In genomic region chr1:81582467-81582986, GRCh38 we compare ENCODE assay signal across 24 cellular contexts.
A peak's percentile ranks its signal among the peaks of the same experiment; 100 is the strongest.
DNase-seq lines count a peak whose midpoint lies in the region; ATAC-seq, FAIRE-seq and TF ChIP-seq lines count a peak whose summit lies in the region.
"Had no signal": no experiment of that assay in that cellular context is flagged by ENCODE, and none has a peak within 500 bp of the region (broad histone marks: within the 10 kb centered on the region; RNA-seq: fewer than 3 reads in every experiment).

No MANE protein-coding gene starts in this region.

- FAIRE-seq in pancreas (lab: Jason Lieb, UNC): no peak
- FAIRE-seq: A549 had no signal

- no peaks in the 10 kb centered on the region for H3K9me3 ChIP-seq in HEK293 (ENCODE audit: control insufficient read depth, insufficient read depth, low read depth, low read length)
- no peaks in the 10 kb centered on the region for H3K9me3 ChIP-seq in osteoblast (ENCODE audit: low read depth, low read length)
- no peaks in the 10 kb centered on the region for H3K9me3 ChIP-seq in pancreas
- H3K9me3 ChIP-seq: A549, HAP-1, right atrium auricular region, tibial nerve had no signal

- H3K4me3 Mint-ChIP-seq in T-helper 2 cell treated with Interferon-gamma antibody and Interleukin-4, amounts not matched to agents 5 μg/mL and 100 μg/mL, for 36 hours: no peak overlapping the region
- H3K4me3 Mint-ChIP-seq: activated naive CD8-positive, alpha-beta T cell treated with anti-CD3 and anti-CD28 coated beads, Interleukin-2, amount 10 ng/mL, durations not matched to agents 7 days and 5 days; CD4-positive, alpha-beta T cell; natural killer cell treated with Interleukin-12 subunit alpha and Interleukin-12 subunit beta and Interleukin-15 and Interleukin-18, amount 100 ng/mL, for 72 hours had no signal

- DNase-seq in T-helper 2 cell treated with Interferon-gamma antibody and Interleukin-4, amounts not matched to agents 5 μg/mL and 100 μg/mL, for 36 hours (ENCODE audit: low spot score): peak; percentile 3
- DNase-seq in T-helper 2 cell (no peak), epithelial cell of proximal tubule (ENCODE audit: low read depth) (peak; percentile 56), osteoblast (ENCODE audit: insufficient read length, low spot score, missing footprints) (no peak), pancreas (no peak), KG1 (lab: John Stamatoyannopoulos, UW) (no peak), H4 (ENCODE audit: low spot score) (no peak)
- DNase-seq: activated CD4-positive, alpha-beta T cell treated with anti-CD3 and anti-CD28 coated beads for 1 hour; activated naive CD8-positive, alpha-beta T cell treated with anti-CD3 and anti-CD28 coated beads, Interleukin-2, amount 10 ng/mL, durations not matched to agents 7 days and 5 days; activated T-cell treated with anti-CD3 and anti-CD28 coated beads for 4 hours; CD4-positive, alpha-beta T cell; effector memory CD4-positive, alpha-beta T cell; EL; foreskin keratinocyte; NCI-H1105 treated with DMSO at 0.1 percent for 48 hours; SHP77; stimulated activated CD8-positive, alpha-beta memory T cell treated with anti-CD3 and anti-CD28 coated beads, Interleukin-4, amount 100 ng/mL, for 48 hours had no signal

- H3K4me1 Mint-ChIP-seq in T-helper 2 cell treated with Interferon-gamma antibody and Interleukin-4, amounts not matched to agents 5 μg/mL and 100 μg/mL, for 36 hours (ENCODE audit: low read depth): no peaks in the 10 kb centered on the region
- H3K4me1 Mint-ChIP-seq: activated naive CD8-positive, alpha-beta T cell treated with anti-CD3 and anti-CD28 coated beads, Interleukin-2, amount 10 ng/mL, durations not matched to agents 7 days and 5 days had no signal

- no peaks in the 10 kb centered on the region for H3K9me3 Mint-ChIP-seq in T-helper 2 cell treated with Interferon-gamma antibody and Interleukin-4, amounts not matched to agents 5 μg/mL and 100 μg/mL, for 36 hours
- H3K9me3 Mint-ChIP-seq: activated naive CD8-positive, alpha-beta T cell treated with anti-CD3 and anti-CD28 coated beads, Interleukin-2, amount 10 ng/mL, durations not matched to agents 7 days and 5 days had no signal

- H3K4me3 ChIP-seq in HEK293 (ENCODE audit: low read depth, low read length): no peak overlapping the region
- no peak overlapping the region for H3K4me3 ChIP-seq in epithelial cell of proximal tubule (ENCODE audit: low read depth, low read length)
- H3K4me3 ChIP-seq in osteoblast (ENCODE audit: insufficient read depth, low read length): no peak overlapping the region
- no peak overlapping the region for H3K4me3 ChIP-seq in pancreas
- H3K4me3 ChIP-seq: A549, HAP-1, right atrium auricular region, tibial nerve had no signal

- POLR2A ChIA-PET in HEK293 (lab: Yijun Ruan, JAX): no interaction called here

- H3K27ac ChIP-seq in HEK293 (ENCODE audit: extremely low read depth, low read depth, low read length) (no peak overlapping the region), osteoblast (ENCODE audit: low read depth, low read length) (peak overlapping the region; percentile 44), pancreas (no peak overlapping the region)
- H3K27ac ChIP-seq: A549, foreskin keratinocyte, KMS-11, right atrium auricular region, tibial nerve had no signal

- intact Hi-C loops in pancreas (cut with DNase I): no loop called here

- no peaks in the 10 kb centered on the region for H3K79me2 ChIP-seq in osteoblast (ENCODE audit: insufficient read depth, low read length)

- CTCF ChIA-PET in HEK293 (lab: Yijun Ruan, JAX): no interaction called here

- no peak overlapping the region for H3K27ac Mint-ChIP-seq in T-helper 2 cell treated with Interferon-gamma antibody and Interleukin-4, amounts not matched to agents 5 μg/mL and 100 μg/mL, for 36 hours
- H3K27ac Mint-ChIP-seq: activated naive CD8-positive, alpha-beta T cell treated with anti-CD3 and anti-CD28 coated beads, Interleukin-2, amount 10 ng/mL, durations not matched to agents 7 days and 5 days; CD4-positive, alpha-beta T cell; natural killer cell treated with Interleukin-12 subunit alpha and Interleukin-12 subunit beta and Interleukin-15 and Interleukin-18, amount 100 ng/mL, for 72 hours had no signal

- H3K27me3 ChIP-seq in osteoblast (ENCODE audit: insufficient read depth, low read length) (no peaks in the 10 kb centered on the region), pancreas (no peaks in the 10 kb centered on the region)
- H3K27me3 ChIP-seq: foreskin keratinocyte, right atrium auricular region, tibial nerve had no signal

- ATAC-seq in pancreas: no peak
- ATAC-seq: A549; foreskin keratinocyte; natural killer cell treated with Interleukin-12 subunit alpha and Interleukin-12 subunit beta and Interleukin-15 and Interleukin-18, amount 100 ng/mL, for 72 hours had no signal

- TF ChIP-seq CTCF in HEK293 (tag by site-specific recombination; IDR thresholded peaks at IDR 0.05): no peak
- TF ChIP-seq CTCF in epithelial cell of proximal tubule (conservative IDR thresholded peaks at IDR 0.05; ENCODE audit: low read depth, low read length): no peak
- no peak for TF ChIP-seq CTCF in osteoblast (IDR thresholded peaks at IDR 0.05; ENCODE audit: extremely low read depth, low read depth, low read length)
- TF ChIP-seq CTCF in pancreas (IDR thresholded peaks at IDR 0.05): no peak

- H2AFZ ChIP-seq in osteoblast (ENCODE audit: low read length): peak overlapping the region; percentile 16

- H3K36me3 ChIP-seq in HEK293 (ENCODE audit: control insufficient read depth in 2 of 2, insufficient read depth in 1 of 2, low read length in 2 of 2) (no peaks in the 10 kb centered on the region), osteoblast (ENCODE audit: insufficient read depth, low read length) (no peaks in the 10 kb centered on the region), pancreas (no peaks in the 10 kb centered on the region)
- H3K36me3 ChIP-seq: HAP-1, right atrium auricular region, tibial nerve had no signal

- no peaks in the 10 kb centered on the region for H3K36me3 Mint-ChIP-seq in T-helper 2 cell treated with Interferon-gamma antibody and Interleukin-4, amounts not matched to agents 5 μg/mL and 100 μg/mL, for 36 hours (ENCODE audit: low read depth)
- H3K36me3 Mint-ChIP-seq: activated naive CD8-positive, alpha-beta T cell treated with anti-CD3 and anti-CD28 coated beads, Interleukin-2, amount 10 ng/mL, durations not matched to agents 7 days and 5 days; natural killer cell treated with Interleukin-12 subunit alpha and Interleukin-12 subunit beta and Interleukin-15 and Interleukin-18, amount 100 ng/mL, for 72 hours had no signal

- H4K20me1 ChIP-seq in osteoblast (ENCODE audit: insufficient read depth, low read length): no peaks in the 10 kb centered on the region

- 41 to 48% methylated on average over 2 of the region's 2 CpGs for WGBS in pancreas, 2 donors

- peak overlapping the region; percentile 6 for H3K4me2 ChIP-seq in osteoblast (ENCODE audit: insufficient read depth, low read length)
- H3K4me2 ChIP-seq: A549, KMS-11 had no signal

- H3K4me1 ChIP-seq in HEK293 (ENCODE audit: control insufficient read depth, insufficient read depth, low read length) (no peaks in the 10 kb centered on the region), osteoblast (ENCODE audit: insufficient read depth, low read length) (no peaks in the 10 kb centered on the region), pancreas (no peaks in the 10 kb centered on the region)
- H3K4me1 ChIP-seq: A549, foreskin keratinocyte, right atrium auricular region, tibial nerve had no signal

- H3K27me3 Mint-ChIP-seq in T-helper 2 cell treated with Interferon-gamma antibody and Interleukin-4, amounts not matched to agents 5 μg/mL and 100 μg/mL, for 36 hours (ENCODE audit: low read depth): no peaks in the 10 kb centered on the region
- H3K27me3 Mint-ChIP-seq: activated naive CD8-positive, alpha-beta T cell treated with anti-CD3 and anti-CD28 coated beads, Interleukin-2, amount 10 ng/mL, durations not matched to agents 7 days and 5 days; CD4-positive, alpha-beta T cell; natural killer cell treated with Interleukin-12 subunit alpha and Interleukin-12 subunit beta and Interleukin-15 and Interleukin-18, amount 100 ng/mL, for 72 hours had no signal

TF ChIP-seq in HEK293, 187 proteins besides CTCF, POLR2A, EP300 and RAD21:
- TF ChIP-seq ZNF664 (tag by site-specific recombination; IDR thresholded peaks at IDR 0.05) (0 out of 2 replicates have a peak, but pooled peaks have one; percentile 1), ZNF555 (tag by site-specific recombination; conservative IDR thresholded peaks at IDR 0.05) (no peak), ZFHX2 (tag by site-specific recombination; conservative IDR thresholded peaks at IDR 0.05) (peak; percentile 35; the same call in 1 of the 2 replicates), ZBTB20 (tag by site-specific recombination; IDR thresholded peaks at IDR 0.05) (peak; percentile 31; the same call in 1 of the 2 replicates)

Comparison
In these comparisons a context has a peak if more than half of its experiments do, and no peak if none do; other contexts are left out.
1. DNase-seq: peak in T-helper 2 cell treated with Interferon-gamma antibody and Interleukin-4, amounts not matched to agents 5 μg/mL and 100 μg/mL, for 36 hours (single experiment) and epithelial cell of proximal tubule (single experiment); none in T-helper 2 cell (0 of 5), osteoblast (single experiment), pancreas (0 of 6), KG1 (single experiment) and H4 (single experiment).